Comparison of ENCODE assay signal across 9 cellular contexts in the genomic region with DNA sequence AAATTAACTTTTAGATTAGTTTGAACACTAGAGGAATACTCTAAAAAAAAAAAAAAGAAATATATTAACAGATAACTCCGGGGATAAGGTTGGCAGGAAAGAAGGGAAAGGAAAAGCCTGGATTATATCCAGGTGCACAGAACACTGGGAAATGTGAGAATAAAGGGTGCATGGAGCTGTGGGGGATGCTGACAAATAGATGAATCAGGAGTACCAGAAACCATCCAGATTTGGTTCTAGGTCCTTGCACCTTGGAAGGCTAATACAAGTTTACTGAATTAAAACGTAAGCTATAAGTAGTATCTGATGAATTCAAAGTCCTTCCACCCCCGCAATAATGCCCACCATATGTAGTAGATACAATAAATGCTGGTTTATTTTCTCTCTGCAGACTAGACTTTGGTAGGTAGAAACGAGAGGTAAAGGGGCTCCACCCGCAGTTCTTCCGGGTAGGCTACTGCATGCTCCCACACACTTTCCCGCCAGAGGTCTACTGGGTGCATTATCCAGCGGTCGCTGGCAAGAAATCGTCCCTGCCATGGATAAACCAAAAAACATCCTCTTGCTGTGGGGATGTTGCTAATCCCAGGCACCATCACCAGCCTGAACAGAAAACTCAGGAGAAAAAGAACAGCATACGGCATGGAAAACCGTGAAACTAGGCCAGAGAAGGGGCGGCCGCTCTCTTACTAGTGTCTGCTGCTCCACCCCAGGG. TPM values are rescaled to one million over a fixed set of nuclear protein-coding genes. Genes with fewer than 3 reads are reported as not detected.
A peak's percentile ranks its signal among the peaks of the same experiment; 100 is the strongest.
DNase-seq lines count a peak whose midpoint lies in the region; ATAC-seq and TF ChIP-seq lines count a peak whose summit lies in the region.
"Had no signal": no experiment of that assay in that cellular context is flagged by ENCODE, and none has a peak within 500 bp of the region (broad histone marks: within the 10 kb centered on the region; RNA-seq: fewer than 3 reads in every experiment).

No MANE protein-coding gene starts in this region.

- H3K27ac Mint-ChIP-seq in chondrocyte (ENCODE audit: unreplicated experiment) (peak overlapping the region; percentile 88), memory B cell (no peak overlapping the region)

- TF ChIP-seq POLR2A in thyroid gland (IDR thresholded peaks at IDR 0.05): no peak

- H3K4me3 Mint-ChIP-seq in chondrocyte (ENCODE audit: unreplicated experiment): peak overlapping the region; percentile 91
- H3K4me3 Mint-ChIP-seq in memory B cell: peak overlapping the region; percentile 86

- no peaks in the 10 kb centered on the region for H3K9me3 ChIP-seq in thyroid gland
- H3K9me3 ChIP-seq: HAP-1 had no signal

- no peak for TF ChIP-seq CTCF in chondrocyte (IDR thresholded peaks at IDR 0.05)
- no peak for TF ChIP-seq CTCF in thyroid gland (IDR thresholded peaks at IDR 0.05)

- DNase-seq in NCI-H82 (lab: John Stamatoyannopoulos, UW) (peak; percentile 72), NCI-H82 treated with DMSO at 0.1 percent for 48 hours (lab: John Stamatoyannopoulos, UW; ENCODE audit: unreplicated experiment) (no peak), chondrocyte (ENCODE audit: low spot score) (no peak), memory B cell (ENCODE audit: low spot score in 2 of 2) (no peak), thyroid gland (no peak), NCI-H1930 (lab: John Stamatoyannopoulos, UW) (no peak)
- no peak for DNase-seq in stimulated activated CD4-positive, alpha-beta T cell treated with anti-CD3 and anti-CD28 coated beads, Interleukin-15, amount 100 ng/mL, for 24 hours

- H3K4me1 Mint-ChIP-seq in chondrocyte (ENCODE audit: low read depth) (peaks cover 21% of the 10 kb centered on the region), memory B cell (peaks cover 13% of the 10 kb centered on the region)

- no peaks in the 10 kb centered on the region for H3K36me3 Mint-ChIP-seq in chondrocyte (ENCODE audit: low read depth)
- no peaks in the 10 kb centered on the region for H3K36me3 Mint-ChIP-seq in memory B cell

- H3K27ac ChIP-seq in thyroid gland: peak overlapping the region in 2 of 3 donors; percentile 79 to 91

- WGBS in thyroid gland, 2 donors: 24 to 38% methylated on average over 14 of the region's 14 CpGs

- no peaks in the 10 kb centered on the region for H3K36me3 ChIP-seq in thyroid gland
- H3K36me3 ChIP-seq: HAP-1 had no signal

- intact Hi-C loops in thyroid gland (cut with DNase I): no loop called here

- H3K27me3 ChIP-seq in thyroid gland: no peaks in the 10 kb centered on the region

- H3K9me3 Mint-ChIP-seq in chondrocyte (ENCODE audit: low read depth) (no peaks in the 10 kb centered on the region), memory B cell (peaks cover 5% of the 10 kb centered on the region)

- ATAC-seq in memory B cell (ENCODE audit: low read depth) (no peak), HG02852 (IDR thresholded peaks at IDR 0.05; ENCODE audit: unreplicated experiment) (no peak)

- peak overlapping the region in 1 of 3 donors; percentile 55 for H3K4me3 ChIP-seq in thyroid gland (replicated peaks in 1 of 3)

- H3K27me3 Mint-ChIP-seq in chondrocyte (ENCODE audit: low read depth) (no peaks in the 10 kb centered on the region), memory B cell (peaks cover 11% of the 10 kb centered on the region)

- peaks cover 0 to 14% of the 10 kb centered on the region in 2 donors for H3K4me1 ChIP-seq in thyroid gland

RNA-seq across cellular contexts. Expression of a gene that starts 1.6 kb away (rescaled TPM):
- total RNA-seq in chondrocyte (23.4 to 25.9 TPM (median 24.7 TPM) in 3 replicates), thyroid gland (10 to 100 TPM in 3 of 4 donors, 1 to 10 TPM in 1; 2.5 to 25.7 (median 17.1) TPM)

RNA-seq across cellular contexts. Expression of a gene that starts 47.0 kb away (rescaled TPM):
- total RNA-seq in chondrocyte: 0.15 TPM in 1 of 3 replicates, not detected in the others
- 10 to 100 TPM in 2 of 4 donors, 1 to 10 TPM in 2; 3.4 to 12.0 (median 7.9) TPM for total RNA-seq in thyroid gland
